Comparison of ENCODE assay signal across 8 cellular contexts in genomic region chr2:190627881-190628412, GRCh38. TPM values are rescaled to one million over a fixed set of nuclear protein-coding genes. Genes with fewer than 3 reads are reported as not detected.
A peak's percentile ranks its signal among the peaks of the same experiment; 100 is the strongest.
DNase-seq lines count a peak whose midpoint lies in the region; ATAC-seq and TF ChIP-seq lines count a peak whose summit lies in the region.

No MANE protein-coding gene starts in this region.

- H3K4me3 ChIP-seq in WI38 (ENCODE audit: low read depth, low read length) (peak overlapping the region; percentile 44), esophagus (ENCODE audit: low read depth in 1 of 2, low read length in 2 of 2) (peak overlapping the region; percentile 44 to 48)

- intact Hi-C loops in CD4-positive, alpha-beta T cell (cut with DNase I, micrococcal nuclease), result loop anchor here in 1 of 2 experiments (2.0 kb wide), 1 partner anchor 21 kb away; the partner anchor contains the start of gene NAB1

- no peaks in the 10 kb centered on the region for H3K36me3 ChIP-seq in esophagus (ENCODE audit: control insufficient read depth in 2 of 2, insufficient read depth in 2 of 2, low read length in 1 of 2)

- H3K27me3 ChIP-seq in CD4-positive, alpha-beta T cell (ENCODE audit: control insufficient read depth, insufficient read depth, low read length), result no peaks in the 10 kb centered on the region
- H3K27me3 ChIP-seq in esophagus (ENCODE audit: control insufficient read depth in 1 of 2, insufficient read depth in 2 of 2, low read length in 2 of 2), result no peaks in the 10 kb centered on the region

- H3K27ac Mint-ChIP-seq in CD4-positive, alpha-beta T cell, result peak overlapping the region; percentile 80
- peak overlapping the region in 1 of 2 donors; percentile 24 for H3K27ac Mint-ChIP-seq in natural killer cell treated with Interleukin-12 subunit alpha and Interleukin-12 subunit beta and Interleukin-15 and Interleukin-18, amount 100 ng/mL, for 72 hours

- no peaks in the 10 kb centered on the region for H3K9me3 ChIP-seq in CD4-positive, alpha-beta T cell (ENCODE audit: control insufficient read depth, low read length)
- no peaks in the 10 kb centered on the region for H3K9me3 ChIP-seq in esophagus (ENCODE audit: control insufficient read depth in 2 of 2, insufficient read depth in 1 of 2, low read depth in 1 of 2, low read length in 1 of 2)

- H3K4me3 Mint-ChIP-seq in CD4-positive, alpha-beta T cell, result peak overlapping the region; percentile 97
- peak overlapping the region; percentile 91 for H3K4me3 Mint-ChIP-seq in natural killer cell treated with Interleukin-12 subunit alpha and Interleukin-12 subunit beta and Interleukin-15 and Interleukin-18, amount 100 ng/mL, for 72 hours

- 7 to 14% methylated on average over 22 of the region's 22 CpGs for WGBS in esophagus, 2 donors

- no peaks in the 10 kb centered on the region for H3K9me3 Mint-ChIP-seq in CD4-positive, alpha-beta T cell
- peaks cover 6% of the 10 kb centered on the region for H3K9me3 Mint-ChIP-seq in natural killer cell treated with Interleukin-12 subunit alpha and Interleukin-12 subunit beta and Interleukin-15 and Interleukin-18, amount 100 ng/mL, for 72 hours

- peak in 1 of 10 experiments; percentile 35 for DNase-seq in CD4-positive, alpha-beta T cell
- no peak for DNase-seq in natural killer cell treated with Interleukin-12 subunit alpha and Interleukin-12 subunit beta and Interleukin-15 and Interleukin-18, amount 100 ng/mL, for 72 hours (ENCODE audit: low spot score)
- no peak for DNase-seq in GDM1 (lab: John Stamatoyannopoulos, UW)
- DNase-seq in NK-92 (lab: John Stamatoyannopoulos, UW; ENCODE audit: unreplicated experiment), result no peak

- POLR2A ChIA-PET in CD4-positive, alpha-beta T cell (lab: Charles Lee), result interaction anchor here (1.1 to 1.7 kb wide), 2 partner anchors 29 to 93 kb away, joined by 3 to 6 read pairs; partner anchors contain the start of gene NEMP2

- H3K4me1 ChIP-seq in esophagus (ENCODE audit: control insufficient read depth in 2 of 2, insufficient read depth in 2 of 2, low read length in 1 of 2), result no peaks in the 10 kb centered on the region

- CTCF ChIA-PET in CD4-positive, alpha-beta T cell (lab: Charles Lee), result no interaction called here

- ATAC-seq in CD4-positive, alpha-beta T cell (ENCODE audit: poor library complexity), result peak; percentile 86
- ATAC-seq in GM19351 (IDR thresholded peaks at IDR 0.05; ENCODE audit: unreplicated experiment) (peak; percentile 92), HG03520 (IDR thresholded peaks at IDR 0.05; ENCODE audit: unreplicated experiment) (peak; percentile 91)
- peak; percentile 80 to 83 for ATAC-seq in natural killer cell treated with Interleukin-12 subunit alpha and Interleukin-12 subunit beta and Interleukin-15 and Interleukin-18, amount 100 ng/mL, for 72 hours

- no peak overlapping the region for H3K27ac ChIP-seq in CD4-positive, alpha-beta T cell (ENCODE audit: low read depth, low read length)
- peak overlapping the region in 1 of 2 donors; percentile 77 for H3K27ac ChIP-seq in esophagus (ENCODE audit: low read depth in 2 of 2, low read length in 1 of 2)

- peaks cover 41% of the 10 kb centered on the region for H3K4me1 Mint-ChIP-seq in CD4-positive, alpha-beta T cell (ENCODE audit: low read depth)
- H3K4me1 Mint-ChIP-seq in natural killer cell treated with Interleukin-12 subunit alpha and Interleukin-12 subunit beta and Interleukin-15 and Interleukin-18, amount 100 ng/mL, for 72 hours (ENCODE audit: low read depth in 2 of 2), result peaks cover 13% of the 10 kb centered on the region in 2 donors

- no peaks in the 10 kb centered on the region for H3K27me3 Mint-ChIP-seq in CD4-positive, alpha-beta T cell
- H3K27me3 Mint-ChIP-seq in natural killer cell treated with Interleukin-12 subunit alpha and Interleukin-12 subunit beta and Interleukin-15 and Interleukin-18, amount 100 ng/mL, for 72 hours, result no peaks in the 10 kb centered on the region

- no peaks in the 10 kb centered on the region for H3K36me3 Mint-ChIP-seq in CD4-positive, alpha-beta T cell (ENCODE audit: low read depth)
- peaks cover 5% of the 10 kb centered on the region for H3K36me3 Mint-ChIP-seq in natural killer cell treated with Interleukin-12 subunit alpha and Interleukin-12 subunit beta and Interleukin-15 and Interleukin-18, amount 100 ng/mL, for 72 hours

- TF ChIP-seq CTCF in CD4-positive, alpha-beta T cell (IDR thresholded peaks at IDR 0.05), result no peak
- no peak for TF ChIP-seq CTCF in WI38 (IDR thresholded peaks at IDR 0.05; ENCODE audit: low read depth, low read length)

RNA-seq across cellular contexts. Expression of gene NAB1, which starts 20.9 kb away (rescaled TPM):
- total RNA-seq in CD4-positive, alpha-beta T cell, result 10 to 100 TPM; 20.0 to 21.1 TPM
- 10 to 100 TPM; 16.8 to 25.4 TPM for polyA plus RNA-seq in esophagus
- 10 to 100 TPM; 45.7 to 59.7 TPM for total RNA-seq in natural killer cell treated with Interleukin-12 subunit alpha and Interleukin-12 subunit beta and Interleukin-15 and Interleukin-18, amount 100 ng/mL, for 72 hours
